ENCODE assay signal across 8 cellular contexts in the genomic region with DNA sequence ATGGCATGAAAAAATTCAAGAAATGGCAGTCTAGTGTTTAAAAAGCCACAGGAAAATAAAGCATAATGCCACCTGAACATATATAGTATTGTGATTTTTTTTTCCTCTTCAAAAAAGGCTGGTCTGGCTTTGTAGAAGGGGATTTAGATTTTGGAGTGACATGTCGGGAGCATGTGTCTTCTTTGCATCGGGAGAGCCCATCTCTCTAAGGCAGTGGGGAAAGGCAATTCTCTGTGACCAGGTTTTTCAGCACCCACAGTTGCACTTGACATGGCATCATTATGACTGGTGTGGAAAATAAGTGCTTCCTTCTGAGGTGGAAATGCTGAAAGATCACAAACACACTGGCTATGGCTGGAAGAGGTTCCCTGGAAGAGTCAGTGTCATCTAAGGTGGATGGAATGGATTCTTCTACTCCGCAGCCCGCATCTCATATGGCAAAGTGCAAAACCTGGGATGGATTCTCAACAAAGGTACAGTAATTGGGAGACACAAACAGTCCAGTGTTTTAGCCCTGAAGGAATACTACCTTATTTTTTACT.
DNase-seq lines count a peak whose midpoint lies in the region; ATAC-seq and TF ChIP-seq lines count a peak whose summit lies in the region.

No MANE protein-coding gene starts in this region.

- no peak overlapping the region for H3K4me3 ChIP-seq in GM12865 (ENCODE audit: low read depth, low read length)
- peak overlapping the region; percentile 46 to 51 (median 50) for H3K4me3 ChIP-seq in mammary epithelial cell (replicated peaks in 1 of 3; ENCODE audit: insufficient read depth in 1 of 3, low read depth in 2 of 3, low read length in 3 of 3)
- H3K4me3 ChIP-seq in iPS-20b (ENCODE audit: low read length): peak overlapping the region; percentile 56; the same call in 1 of the 2 replicates
- peak overlapping the region; percentile 32 for H3K4me3 ChIP-seq in skeletal muscle satellite cell (ENCODE audit: low read length)

- peaks cover 65% of the 10 kb centered on the region for H3K79me2 ChIP-seq in mammary epithelial cell (ENCODE audit: insufficient read depth, low read length)

- peak overlapping the region; percentile 76 for H2AFZ ChIP-seq in mammary epithelial cell (ENCODE audit: low read depth, low read length)

- H3K27ac ChIP-seq in mammary epithelial cell (ENCODE audit: insufficient read depth, low read depth, low read length) (peak overlapping the region; percentile 55), iPS-20b (ENCODE audit: low read length) (no peak overlapping the region)

- H3K4me2 ChIP-seq in mammary epithelial cell (ENCODE audit: insufficient read depth, low read depth, low read length): peak overlapping the region; percentile 92
- H3K4me2 ChIP-seq in skeletal muscle satellite cell (ENCODE audit: low read length): peak overlapping the region; percentile 75

- CTCF ChIA-PET in mammary epithelial cell (lab: Charles Lee; ENCODE audit: low non-redundant PET): no interaction called here

- H3K9me3 ChIP-seq in mammary epithelial cell (replicated peaks; ENCODE audit: insufficient read depth, low read length) (no peaks in the 10 kb centered on the region), iPS-20b (ENCODE audit: insufficient read depth, low read depth, low read length) (no peaks in the 10 kb centered on the region), skeletal muscle satellite cell (replicated peaks; ENCODE audit: low read length) (no peaks in the 10 kb centered on the region)

- dilution Hi-C loops in mammary epithelial cell (cut with HindIII; ENCODE audit: low sequenced_read_pairs): no loop called here

- H3K36me3 ChIP-seq in mammary epithelial cell (ENCODE audit: insufficient read depth, low read length) (no peaks in the 10 kb centered on the region), iPS-20b (ENCODE audit: insufficient read depth, low read depth, low read length) (no peaks in the 10 kb centered on the region), skeletal muscle satellite cell (ENCODE audit: insufficient read depth, low read length) (no peaks in the 10 kb centered on the region)

- H3K9ac ChIP-seq in mammary epithelial cell (ENCODE audit: insufficient read depth, low read length) (peak overlapping the region; percentile 74), iPS-20b (ENCODE audit: low read depth, low read length) (peak overlapping the region; percentile 53; the same call in 1 of the 2 replicates), skeletal muscle satellite cell (ENCODE audit: low read depth, low read length) (no peak overlapping the region)

- 2% methylated on average over 4 of the region's 4 CpGs for WGBS in mammary epithelial cell (ENCODE audit: low coverage, missing lambda C conversion rate)

- intact Hi-C loops in mammary epithelial cell (cut with micrococcal nuclease): loop anchor here (2.0 kb wide), 2 partner anchors 62 to 80 kb away; no protein-coding TSS in a partner anchor

- TF ChIP-seq CTCF in GM12865 (IDR thresholded peaks at IDR 0.05; ENCODE audit: insufficient read depth, low read depth, low read length, missing control alignments) (no peak), mammary epithelial cell (conservative IDR thresholded peaks at IDR 0.05 in 1 of 2, IDR thresholded peaks at IDR 0.05 in 1 of 2; ENCODE audit: extremely low read depth in 1 of 2, insufficient read depth in 1 of 2, low read depth in 1 of 2, low read length in 2 of 2) (no peak)

- H3K4me1 ChIP-seq in mammary epithelial cell (ENCODE audit: insufficient read depth, low read length) (peaks cover 23% of the 10 kb centered on the region), iPS-20b (ENCODE audit: insufficient read depth, low read length) (peaks cover 35% of the 10 kb centered on the region), skeletal muscle satellite cell (ENCODE audit: control insufficient read depth, insufficient read depth, low read length) (peaks cover 24% of the 10 kb centered on the region)

- in situ Hi-C loops in mammary epithelial cell (cut with MboI; ENCODE audit: low sequenced_read_pairs in 2 of 2): no loop called here

- no TSS peak for BruUV-seq in mammary epithelial cell (replicated peaks; lab: Mats Ljungman, UMichigan)

- H4K20me1 ChIP-seq in mammary epithelial cell (ENCODE audit: insufficient read depth, low read length): no peaks in the 10 kb centered on the region

- H3K27me3 ChIP-seq in mammary epithelial cell (ENCODE audit: insufficient read depth, low read length) (no peaks in the 10 kb centered on the region), iPS-20b (ENCODE audit: insufficient read depth, low read length) (peaks cover 9% of the 10 kb centered on the region), skeletal muscle satellite cell (ENCODE audit: control insufficient read depth, insufficient read depth, low read length) (no peaks in the 10 kb centered on the region)

- peak; percentile 10 for DNase-seq in GM12865 (ENCODE audit: low read depth)
- peak; percentile 90 for DNase-seq in NCI-H2227 (lab: John Stamatoyannopoulos, UW; ENCODE audit: unreplicated experiment)
- peak; percentile 92 for DNase-seq in mammary epithelial cell
- DNase-seq in MV-4-11 (lab: John Stamatoyannopoulos, UW): no peak

- ATAC-seq in GM18858 (IDR thresholded peaks at IDR 0.05; ENCODE audit: unreplicated experiment) (no peak), HG02610 (IDR thresholded peaks at IDR 0.05; ENCODE audit: unreplicated experiment) (no peak)
